In the genomic region with DNA sequence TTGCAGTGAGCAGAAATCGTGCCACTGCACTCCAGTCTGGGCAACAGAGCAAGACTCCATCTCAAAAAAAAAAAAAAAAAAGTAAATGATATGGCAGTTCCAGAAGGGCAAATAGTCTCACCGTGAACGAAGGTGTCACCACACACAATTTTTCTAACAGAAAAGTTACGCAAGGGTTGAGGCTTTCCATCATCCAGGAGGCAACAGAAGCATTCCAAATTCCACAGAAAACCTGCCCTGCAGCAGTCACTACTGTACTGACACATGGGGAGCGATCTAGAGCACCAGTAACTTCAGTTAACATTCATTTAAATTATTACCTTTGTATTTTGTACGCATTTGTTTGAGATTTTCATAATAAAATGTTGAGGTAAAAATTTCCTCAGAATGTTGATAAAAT, we compare ENCODE assay signal across 24 cellular contexts. TPM values are rescaled to one million over a fixed set of nuclear protein-coding genes. Genes with fewer than 3 reads are reported as not detected.
DNase-seq lines count a peak whose midpoint lies in the region; ATAC-seq, FAIRE-seq and TF ChIP-seq lines count a peak whose summit lies in the region.
"Had no signal": no experiment of that assay in that cellular context is flagged by ENCODE, and none has a peak within 500 bp of the region (broad histone marks: within the 10 kb centered on the region; RNA-seq: fewer than 3 reads in every experiment).

No MANE protein-coding gene starts in this region.

- H3K4me3 ChIP-seq in epithelial cell of esophagus (ENCODE audit: low read length), result no peak overlapping the region
- no peak overlapping the region for H3K4me3 ChIP-seq in HepG2 (replicated peaks in 1 of 3; ENCODE audit: insufficient read depth in 1 of 3, low read depth in 2 of 3, low read length in 3 of 3)
- no peak overlapping the region for H3K4me3 ChIP-seq in osteoblast (ENCODE audit: insufficient read depth, low read length)
- no peak overlapping the region for H3K4me3 ChIP-seq in stomach
- H3K4me3 ChIP-seq: BLaER1 had no signal

- no peak overlapping the region for H3K9ac ChIP-seq in HepG2 (ENCODE audit: insufficient read depth, low read depth, low read length)
- H3K9ac ChIP-seq: BLaER1 had no signal

- H3K4me3 Mint-ChIP-seq in type B pancreatic cell, result no peak overlapping the region
- H3K4me3 Mint-ChIP-seq: CD14-positive monocyte; CD4-positive, alpha-beta memory T cell; CD4-positive, CD25-positive, alpha-beta regulatory T cell; CD8-positive, alpha-beta memory T cell had no signal

- no peak for TF ChIP-seq RAD21 in HepG2 (CRISPR knock-in tag; IDR thresholded peaks at IDR 0.05)

- H3K4me1 Mint-ChIP-seq in type B pancreatic cell (ENCODE audit: unreplicated experiment), result peaks cover 31% of the 10 kb centered on the region

- WGBS in HepG2 (ENCODE audit: low lambda C conversion rate), result 29% methylated on average over 6 of the region's 6 CpGs
- 91 to 98% (median 94%) methylated on average over 6 of the region's 6 CpGs for WGBS in stomach, 5 donors

- POLR2A ChIA-PET in HepG2 (lab: Yijun Ruan, JAX), result no interaction called here

- DNase-seq in amniotic epithelial cell (ENCODE audit: low read depth) (peak; percentile 27), epithelial cell of esophagus (ENCODE audit: low read depth) (peak; percentile 55), HepG2 (ENCODE audit: low spot score) (no peak), type B pancreatic cell (ENCODE audit: extremely low spot score, unreplicated experiment) (no peak), osteoblast (ENCODE audit: insufficient read length, low spot score, missing footprints) (no peak), stomach (no peak)
- DNase-seq: 8988T; ACHN; BE2C; C1 segment of cervical spinal cord; CD4-positive, alpha-beta memory T cell; CD4-positive, CD25-positive, alpha-beta regulatory T cell; CD8-positive, alpha-beta memory T cell; COR-L47; DMS79 treated with DMSO at 0.1 percent for 48 hours; GF-D8 had no signal

- ATAC-seq in HepG2 (no peak), HG03439 (IDR thresholded peaks at IDR 0.05; ENCODE audit: unreplicated experiment) (no peak)

- no peak for FAIRE-seq in HepG2 (lab: Jason Lieb, UNC)
- FAIRE-seq: A204.1, D721Med, G401.6, GM12891, GM18507 had no signal

- H3K27ac ChIP-seq in HepG2 (ENCODE audit: extremely low read length, insufficient read depth, low read length), result no peak overlapping the region
- H3K27ac ChIP-seq in osteoblast (ENCODE audit: low read depth, low read length), result no peak overlapping the region
- H3K27ac ChIP-seq in stomach, result no peak overlapping the region
- H3K27ac ChIP-seq: BLaER1 had no signal

- no TSS peak for BruUV-seq in HepG2 (replicated peaks; lab: Mats Ljungman, UMichigan)

- CTCF ChIA-PET in HepG2 (lab: Yijun Ruan, JAX; ENCODE audit: low intra/inter-chr PET ratio, low total read pairs), result no interaction called here

- H4K20me1 ChIP-seq in HepG2 (ENCODE audit: insufficient read depth, low read length) (no peaks in the 10 kb centered on the region), osteoblast (ENCODE audit: insufficient read depth, low read length) (no peaks in the 10 kb centered on the region)
- H4K20me1 ChIP-seq: BLaER1 had no signal

- intact Hi-C loops in HepG2 (cut with micrococcal nuclease; ENCODE audit: unreplicated experiment) (no loop called here), stomach (cut with DNase I; ENCODE audit: low total_unique reads) (no loop called here)

- in situ Hi-C loops in HepG2 (cut with HindIII; ENCODE audit: extremely low pct_ligation_motif_present, low pct_unique_long_range_greater_than_20kb), result no loop called here

- H3K4me1 ChIP-seq in HepG2 (ENCODE audit: insufficient read depth, low read length), result peaks cover 11% of the 10 kb centered on the region
- H3K4me1 ChIP-seq in osteoblast (ENCODE audit: insufficient read depth, low read length), result peaks cover 13% of the 10 kb centered on the region
- peaks cover 0 to 30% (median 18%) of the 10 kb centered on the region in 4 donors for H3K4me1 ChIP-seq in stomach
- H3K4me1 ChIP-seq: BE2C had no signal

- H3K9me3 ChIP-seq in HepG2 (ENCODE audit: low read length) (no peaks in the 10 kb centered on the region), osteoblast (ENCODE audit: low read depth, low read length) (no peaks in the 10 kb centered on the region), stomach (no peaks in the 10 kb centered on the region)
- H3K9me3 ChIP-seq: BE2C had no signal

- peaks cover 4% of the 10 kb centered on the region for H3K36me3 Mint-ChIP-seq in type B pancreatic cell
- H3K36me3 Mint-ChIP-seq: CD4-positive, CD25-positive, alpha-beta regulatory T cell; CD8-positive, alpha-beta memory T cell had no signal

- TF ChIP-seq CTCF in epithelial cell of esophagus (IDR thresholded peaks at IDR 0.05; ENCODE audit: insufficient read depth, low read depth, low read length, missing control alignments) (no peak), HepG2 (CRISPR knock-in tag; IDR thresholded peaks at IDR 0.05) (no peak), type B pancreatic cell (conservative IDR thresholded peaks at IDR 0.05) (no peak), osteoblast (IDR thresholded peaks at IDR 0.05; ENCODE audit: extremely low read depth, low read depth, low read length) (no peak), stomach (IDR thresholded peaks at IDR 0.05) (no peak)

- TF ChIP-seq EP300 in HepG2 (IDR thresholded peaks at IDR 0.05; ENCODE audit: low read depth in 2 of 2, low read length in 2 of 2) (no peak), HepG2 (CRISPR knock-in tag; IDR thresholded peaks at IDR 0.05; ENCODE audit: borderline replicate concordance) (no peak), stomach (IDR thresholded peaks at IDR 0.05) (no peak)

- H3K4me2 ChIP-seq in HepG2 (ENCODE audit: low read depth, low read length) (no peak overlapping the region), osteoblast (ENCODE audit: insufficient read depth, low read length) (no peak overlapping the region)
- H3K4me2 ChIP-seq: BLaER1 had no signal

- TF ChIP-seq POLR2A in HepG2 (IDR thresholded peaks at IDR 0.05; ENCODE audit: insufficient read depth in 1 of 2, low read depth in 2 of 2, low read length in 2 of 2) (no peak), stomach (IDR thresholded peaks at IDR 0.05) (no peak)

- H2AFZ ChIP-seq in HepG2 (ENCODE audit: low read length) (no peak overlapping the region), osteoblast (ENCODE audit: low read length) (no peak overlapping the region)

- H3K36me3 ChIP-seq in HepG2 (replicated peaks in 1 of 2; ENCODE audit: control insufficient read depth in 1 of 2, insufficient read depth in 2 of 2, low read length in 2 of 2), result no peaks in the 10 kb centered on the region
- H3K36me3 ChIP-seq in osteoblast (ENCODE audit: insufficient read depth, low read length), result no peaks in the 10 kb centered on the region
- H3K36me3 ChIP-seq in stomach, result no peaks in the 10 kb centered on the region
- H3K36me3 ChIP-seq: BE2C, BLaER1 had no signal

- peaks cover 10% of the 10 kb centered on the region for H3K9me3 Mint-ChIP-seq in type B pancreatic cell
- H3K9me3 Mint-ChIP-seq: CD4-positive, CD25-positive, alpha-beta regulatory T cell had no signal

- H3K27me3 ChIP-seq in HepG2 (ENCODE audit: control insufficient read depth in 1 of 2, insufficient read depth in 2 of 2, low read length in 2 of 2), result no peaks in the 10 kb centered on the region
- no peaks in the 10 kb centered on the region for H3K27me3 ChIP-seq in osteoblast (ENCODE audit: insufficient read depth, low read length)
- no peaks in the 10 kb centered on the region for H3K27me3 ChIP-seq in stomach
- H3K27me3 ChIP-seq: BE2C, BLaER1 had no signal

- H3K79me2 ChIP-seq in HepG2 (ENCODE audit: insufficient read depth, low read length) (no peaks in the 10 kb centered on the region), osteoblast (ENCODE audit: insufficient read depth, low read length) (no peaks in the 10 kb centered on the region)

- peak overlapping the region; percentile 19 for H3K27ac Mint-ChIP-seq in type B pancreatic cell
- H3K27ac Mint-ChIP-seq: CD14-positive monocyte; CD4-positive, alpha-beta memory T cell; CD4-positive, CD25-positive, alpha-beta regulatory T cell; CD8-positive, alpha-beta memory T cell had no signal

- H3K27me3 Mint-ChIP-seq in type B pancreatic cell, result peaks cover 10% of the 10 kb centered on the region
- H3K27me3 Mint-ChIP-seq: CD4-positive, alpha-beta memory T cell; CD4-positive, CD25-positive, alpha-beta regulatory T cell had no signal

TF ChIP-seq in HepG2, 621 proteins besides CTCF, POLR2A, EP300 and RAD21 (continues in another document):
- TF ChIP-seq ZNF549 (CRISPR knock-in tag; IDR thresholded peaks at IDR 0.05), result no peak
- TF ChIP-seq YEATS4 (CRISPR knock-in tag; IDR thresholded peaks at IDR 0.05; ENCODE audit: borderline replicate concordance), result no peak
- peak; percentile 12; the same call in 1 of the 2 replicates for TF ChIP-seq CEBPB (IDR thresholded peaks at IDR 0.05; ENCODE audit: borderline replicate concordance, low read depth, low read length)
- no peak for TF ChIP-seq KMT2B (CRISPR knock-in tag; IDR thresholded peaks at IDR 0.05)
- no peak for TF ChIP-seq ZBTB1 (CRISPR knock-in tag; IDR thresholded peaks at IDR 0.05; ENCODE audit: borderline replicate concordance)

RNA-seq across cellular contexts. Expression of a gene that starts 24.8 kb away (rescaled TPM):
- total RNA-seq in HepG2 (2016; rRNA removed; fragmentation: Illumina TruSeq; extraction: Trizol) (not detected in 2 replicates), type B pancreatic cell (ENCODE audit: low replicate concordance) (14.1 and 18.2 TPM in 2 replicates), osteoblast (under 0.01 and 0.36 TPM in 2 replicates), stomach (10 to 100 TPM in 2 of 5 donors, 1 to 10 TPM in 2, under 1 TPM in 1; 0.58 to 14.3 (median 9.0) TPM)
- not detected in 2 replicates for total RNA-seq in HepG2 (2016; cell fraction: cytosol; rRNA removed; fragmentation: Illumina TruSeq; extraction: Trizol; ENCODE audit: low read depth)
- not detected in 2 replicates for total RNA-seq in HepG2 (2016; cell fraction: insoluble cytoplasmic fraction; rRNA removed; fragmentation: Illumina TruSeq; extraction: Trizol)
- not detected in 2 replicates for total RNA-seq in HepG2 (2016; cell fraction: membrane; rRNA removed; fragmentation: Illumina TruSeq; extraction: Trizol)
- total RNA-seq in HepG2 (2016; cell fraction: nucleus; rRNA removed; fragmentation: Illumina TruSeq; extraction: Trizol), result not detected in 2 replicates
- polyA plus RNA-seq in HepG2 (2011; rRNA removed) (not detected in 2 replicates), stomach (1 to 10 TPM; 2.1 to 4.3 (median 2.1) TPM)
- polyA plus RNA-seq in HepG2 (2011; cell fraction: cytosol; rRNA removed), result 0.01 TPM in 1 of 2 replicates, not detected in the other
- not detected in 2 replicates for polyA plus RNA-seq in HepG2 (2011; cell fraction: nucleus; rRNA removed)
- not detected in 2 replicates for polyA plus RNA-seq in HepG2 (2012)
- polyA plus RNA-seq in HepG2 (2016; cell fraction: cytosol; fragmentation: Illumina TruSeq; extraction: Trizol; ENCODE audit: low read depth), result not detected in 2 replicates
- not detected in 2 replicates for polyA plus RNA-seq in HepG2 (2016; cell fraction: insoluble cytoplasmic fraction; fragmentation: Illumina TruSeq; extraction: Trizol; ENCODE audit: low read depth)
- not detected in 2 replicates for polyA plus RNA-seq in HepG2 (2016; cell fraction: membrane; fragmentation: Illumina TruSeq; extraction: Trizol; ENCODE audit: low read depth)
- polyA plus RNA-seq in HepG2 (2016; cell fraction: nucleus; fragmentation: Illumina TruSeq; extraction: Trizol; ENCODE audit: insufficient read depth, low read depth), result not detected in 2 replicates
- polyA minus RNA-seq in HepG2 (2011; rRNA and poly(A)+ RNA removed; ENCODE audit: low replicate concordance), result 0.23 TPM in 1 of 2 replicates, not detected in the other
- polyA minus RNA-seq in HepG2 (2011; cell fraction: cytosol; rRNA and poly(A)+ RNA removed), result not detected in 2 replicates
- polyA minus RNA-seq in HepG2 (2011; cell fraction: nucleus; rRNA and poly(A)+ RNA removed), result not detected in 2 replicates

Comparison
In these comparisons a context has a peak if more than half of its experiments do, and no peak if none do; other contexts are left out.
1. DNase-seq: peak in amniotic epithelial cell (single experiment) and epithelial cell of esophagus (single experiment); none in HepG2 (single experiment), type B pancreatic cell (single experiment), osteoblast (single experiment) and stomach (single experiment).